11 cellular contexts compared by ENCODE assay signal in genomic region chr20:31665753-31666152, GRCh38. TPM values are rescaled to one million over a fixed set of nuclear protein-coding genes. Genes with fewer than 3 reads are reported as not detected.
DNase-seq lines count a peak whose midpoint lies in the region; ATAC-seq and TF ChIP-seq lines count a peak whose summit lies in the region.
"Had no signal": no experiment of that assay in that cellular context is flagged by ENCODE, and none has a peak within 500 bp of the region (broad histone marks: within the 10 kb centered on the region; RNA-seq: fewer than 3 reads in every experiment).

No MANE protein-coding gene starts in this region.

- H3K27me3 ChIP-seq in CD4-positive, CD25-positive, alpha-beta regulatory T cell (ENCODE audit: control insufficient read depth, insufficient read depth, low read length) = no peaks in the 10 kb centered on the region
- no peaks in the 10 kb centered on the region for H3K27me3 ChIP-seq in PC-9 (ENCODE audit: insufficient read depth, low read depth)
- no peaks in the 10 kb centered on the region for H3K27me3 ChIP-seq in trophoblast cell (ENCODE audit: insufficient read depth, low read length)

- H3K27ac Mint-ChIP-seq in CD4-positive, CD25-positive, alpha-beta regulatory T cell = peak overlapping the region; percentile 83 to 89 (median 87)

- H3K4me2 ChIP-seq in PC-9 (peak overlapping the region; percentile 30; the same call in 1 of the 2 replicates), trophoblast cell (ENCODE audit: low read length) (no peak overlapping the region)

- no peak overlapping the region for H4K91ac ChIP-seq in trophoblast cell (ENCODE audit: low read depth, low read length)

- TF ChIP-seq CTCF in PC-9 (conservative IDR thresholded peaks at IDR 0.05) (no peak), lower leg skin (IDR thresholded peaks at IDR 0.05) (no peak)

- peaks cover 83% of the 10 kb centered on the region for H3F3A ChIP-seq in PC-9 (ENCODE audit: insufficient read depth, low read depth)

- no peak overlapping the region for H4K8ac ChIP-seq in trophoblast cell (ENCODE audit: low read depth, low read length)

- peaks cover 18% of the 10 kb centered on the region for H3K4me1 ChIP-seq in CD4-positive, CD25-positive, alpha-beta regulatory T cell (ENCODE audit: control insufficient read depth, insufficient read depth, low read length, poor library complexity, severe bottlenecking)
- H3K4me1 ChIP-seq in PC-9 (replicated peaks; ENCODE audit: insufficient read depth) = peaks cover 53% of the 10 kb centered on the region
- H3K4me1 ChIP-seq in trophoblast cell (ENCODE audit: control insufficient read depth in 1 of 2, insufficient read depth in 2 of 2, low read length in 2 of 2) = peaks cover 26 to 28% of the 10 kb centered on the region in 2 experiments
- H3K4me1 ChIP-seq: parathyroid adenoma had no signal

- H3K9me2 ChIP-seq in PC-9 (ENCODE audit: insufficient read depth) = no peaks in the 10 kb centered on the region

- no peak overlapping the region for H2BK5ac ChIP-seq in trophoblast cell (ENCODE audit: low read depth, low read length, poor library complexity)

- H3K18ac ChIP-seq in trophoblast cell (ENCODE audit: low read length) = peak overlapping the region; percentile 8

- no peak overlapping the region for H3K23ac ChIP-seq in trophoblast cell (ENCODE audit: low read length)

- peaks cover 15% of the 10 kb centered on the region for H3K36me3 ChIP-seq in CD4-positive, CD25-positive, alpha-beta regulatory T cell (ENCODE audit: control insufficient read depth, insufficient read depth, low read length)
- H3K36me3 ChIP-seq in PC-9 (ENCODE audit: low read depth) (peaks cover 18% of the 10 kb centered on the region), trophoblast cell (ENCODE audit: control insufficient read depth in 1 of 2, insufficient read depth in 2 of 2, low read length in 2 of 2) (peaks cover 13 to 15% of the 10 kb centered on the region in 2 experiments)

- H3K79me2 ChIP-seq in PC-9 (ENCODE audit: low read depth) = peaks cover 47% of the 10 kb centered on the region
- H3K79me2 ChIP-seq in trophoblast cell (ENCODE audit: control insufficient read depth, insufficient read depth, low read length, poor library complexity) = no peaks in the 10 kb centered on the region

- H2BK120ac ChIP-seq in trophoblast cell (ENCODE audit: insufficient read depth, low read length, poor library complexity) = peak overlapping the region; percentile 22

- H3K9me3 ChIP-seq in CD4-positive, CD25-positive, alpha-beta regulatory T cell (ENCODE audit: control insufficient read depth in 2 of 2, low read length in 2 of 2) = no peaks in the 10 kb centered on the region
- H3K9me3 ChIP-seq in PC-9 (ENCODE audit: insufficient read depth, low read depth) (no peaks in the 10 kb centered on the region), trophoblast cell (ENCODE audit: insufficient read depth, low read depth, low read length) (no peaks in the 10 kb centered on the region)

- no peak overlapping the region for H3K27ac ChIP-seq in CD4-positive, CD25-positive, alpha-beta regulatory T cell (ENCODE audit: insufficient read depth, low read length, poor library complexity, severe bottlenecking)
- H3K27ac ChIP-seq in PC-9 = peak overlapping the region; percentile 61
- peak overlapping the region; percentile 92 for H3K27ac ChIP-seq in cingulate gyrus (ENCODE audit: low read depth, low read length)
- H3K27ac ChIP-seq in trophoblast cell (ENCODE audit: low read depth, low read length) = no peak overlapping the region
- H3K27ac ChIP-seq: parathyroid adenoma had no signal

- H2BK12ac ChIP-seq in trophoblast cell (ENCODE audit: low read length) = no peak overlapping the region

- no peak overlapping the region for H3K4me3 ChIP-seq in CD4-positive, CD25-positive, alpha-beta regulatory T cell (ENCODE audit: low read depth, low read length)
- H3K4me3 ChIP-seq in PC-9 (no peak overlapping the region), trophoblast cell (ENCODE audit: low read depth, low read length) (no peak overlapping the region), lower leg skin (ENCODE audit: low read depth, poor library complexity, severe bottlenecking) (no peak overlapping the region)

- peaks cover 13% of the 10 kb centered on the region for H3K79me1 ChIP-seq in trophoblast cell (ENCODE audit: low read length)

- H2AK5ac ChIP-seq in trophoblast cell (ENCODE audit: low read length) = peak overlapping the region; percentile 18

- intact Hi-C loops in PC-9 (cut with micrococcal nuclease; ENCODE audit: unreplicated experiment) (no loop called here), lower leg skin (cut with DNase I; ENCODE audit: low total_unique reads) (no loop called here)

- POLR2A ChIA-PET in PC-9 (lab: Charles Lee; ENCODE audit: unreplicated experiment) = no interaction called here

- H2AFZ ChIP-seq in PC-9 = no peak overlapping the region
- H2AFZ ChIP-seq in trophoblast cell (ENCODE audit: insufficient read depth, low read length, poor library complexity) = no peak overlapping the region
- H2AFZ ChIP-seq: parathyroid adenoma had no signal

- H3K9me3 Mint-ChIP-seq in CD4-positive, CD25-positive, alpha-beta regulatory T cell = peaks cover 0 to 1% (median 0%) of the 10 kb centered on the region in 7 donors
- H3K9me3 Mint-ChIP-seq: activated B cell treated with CpG ODN at 0.5 μM for 24 hours had no signal

- H4K12ac ChIP-seq in trophoblast cell (ENCODE audit: low read depth, low read length) = no peak overlapping the region

- no CpG with 5 or more reads among the region's 10 CpGs for WGBS in trophoblast cell (ENCODE audit: extremely low coverage, insufficient coverage, insufficient read length)
- WGBS in lower leg skin, 2 donors = 90% methylated on average over 10 of the region's 10 CpGs

- BruUV-seq in PC-9 (replicated peaks; lab: Mats Ljungman, UMichigan) = no TSS peak

- H3K4me3 Mint-ChIP-seq in CD4-positive, CD25-positive, alpha-beta regulatory T cell = peak overlapping the region in 1 of 4 donors; percentile 22
- H3K4me3 Mint-ChIP-seq: activated B cell treated with CpG ODN at 0.5 μM for 24 hours had no signal

- no peak overlapping the region for H3K9ac ChIP-seq in trophoblast cell (ENCODE audit: low read length)
- H3K9ac ChIP-seq: parathyroid adenoma had no signal

- peaks cover 37% of the 10 kb centered on the region for H4K20me1 ChIP-seq in PC-9 (ENCODE audit: insufficient read depth)

- no peak for DNase-seq in CD4-positive, CD25-positive, alpha-beta regulatory T cell
- no peak for DNase-seq in PC-9
- DNase-seq in trophoblast cell = no peak
- no peak for DNase-seq in lower leg skin (ENCODE audit: low spot score in 2 of 2)
- no peak for DNase-seq in SIG-M5 (lab: John Stamatoyannopoulos, UW)
- DNase-seq: activated B cell treated with CpG ODN at 0.5 μM for 24 hours, NCI-H1694 had no signal

- peaks cover 19% of the 10 kb centered on the region for H3K36me3 Mint-ChIP-seq in CD4-positive, CD25-positive, alpha-beta regulatory T cell

- no peak overlapping the region for H3K14ac ChIP-seq in trophoblast cell (ENCODE audit: low read length)

- peaks cover 0 to 66% (median 29%) of the 10 kb centered on the region in 4 donors for H3K4me1 Mint-ChIP-seq in CD4-positive, CD25-positive, alpha-beta regulatory T cell

- CTCF ChIA-PET in PC-9 (lab: Charles Lee) = interaction anchor here (2.4 kb wide), 1 partner anchor 58 kb away, joined by 16 read pairs; no protein-coding TSS in a partner anchor

- no peaks in the 10 kb centered on the region for H3K27me3 Mint-ChIP-seq in CD4-positive, CD25-positive, alpha-beta regulatory T cell
- H3K27me3 Mint-ChIP-seq: activated B cell treated with CpG ODN at 0.5 μM for 24 hours had no signal

- no peak for TF ChIP-seq POLR2A in lower leg skin (IDR thresholded peaks at IDR 0.05)

- no peak overlapping the region for H3K4ac ChIP-seq in trophoblast cell (ENCODE audit: low read depth, low read length)

- ATAC-seq in CD4-positive, CD25-positive, alpha-beta regulatory T cell (ENCODE audit: low read depth in 2 of 2) = no peak
- ATAC-seq in GM21723 (IDR thresholded peaks at IDR 0.05; ENCODE audit: unreplicated experiment) (no peak), HG03045 (IDR thresholded peaks at IDR 0.05; ENCODE audit: unreplicated experiment) (no peak)

RNA-seq across cellular contexts. Expression of gene COX4I2, which starts 28.0 kb away (rescaled TPM):
- not detected for total RNA-seq in CD4-positive, CD25-positive, alpha-beta regulatory T cell
- polyA plus RNA-seq in CD4-positive, CD25-positive, alpha-beta regulatory T cell = not detected
- not detected in 2 replicates for total RNA-seq in PC-9 (2021)
- 1.7 TPM in 2 replicates for polyA plus RNA-seq in trophoblast cell (2013)
- 10 to 100 TPM in 1 of 4 donors, 1 to 10 TPM in 2, under 1 TPM in 1; 0.67 to 19.0 (median 3.3) TPM for total RNA-seq in lower leg skin
- total RNA-seq: activated B cell treated with CpG ODN at 0.5 μM for 24 hours had no signal

RNA-seq across cellular contexts. Expression of gene BCL2L1, which starts 56.9 kb away (rescaled TPM):
- 38.1 TPM for total RNA-seq in CD4-positive, CD25-positive, alpha-beta regulatory T cell
- 10 to 100 TPM; 15.5 to 19.6 (median 17.3) TPM for polyA plus RNA-seq in CD4-positive, CD25-positive, alpha-beta regulatory T cell
- total RNA-seq in PC-9 (2021) (125 and 129 TPM in 2 replicates), lower leg skin (100 to 1,000 TPM; 115 to 152 (median 125) TPM)
- 62.0 and 65.1 TPM in 2 replicates for polyA plus RNA-seq in trophoblast cell (2013)

Comparison
In these comparisons a context has a peak if more than half of its experiments do, and no peak if none do; other contexts are left out.
1. H3K27ac ChIP-seq: peak in PC-9 (single experiment) and cingulate gyrus (single experiment); none in CD4-positive, CD25-positive, alpha-beta regulatory T cell (single experiment) and trophoblast cell (single experiment).